In the genomic region with DNA sequence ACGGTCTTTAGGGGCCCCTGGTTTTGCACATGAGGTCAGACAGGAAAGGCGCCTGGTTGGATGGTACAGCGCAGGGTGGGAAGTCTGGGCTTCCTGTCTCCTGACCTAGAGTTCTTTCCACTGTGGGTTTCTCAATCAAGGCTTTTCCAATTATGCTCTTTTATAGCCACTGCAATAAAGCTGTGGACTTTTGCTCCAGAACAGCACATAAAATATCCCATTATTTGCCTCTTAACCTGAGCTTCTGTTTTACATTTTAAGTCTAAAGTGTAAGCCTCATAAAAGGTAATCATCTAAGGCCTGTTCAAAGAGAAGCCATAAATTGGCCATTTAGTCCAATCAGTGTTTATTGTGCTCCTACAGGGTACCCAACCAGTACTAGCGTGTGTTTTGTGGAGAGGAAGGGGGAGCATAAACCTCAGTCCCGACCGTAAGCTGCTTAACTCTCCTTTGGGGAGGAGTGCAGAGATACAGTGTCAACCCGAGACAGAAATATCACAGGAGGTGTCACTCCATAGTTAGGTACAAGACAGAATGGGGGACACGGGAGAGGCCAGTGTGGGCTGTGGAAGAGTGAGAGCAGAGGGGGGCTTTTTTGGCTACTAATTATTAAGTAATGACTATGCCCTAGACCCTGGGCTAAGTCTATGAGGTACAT, we compare ENCODE assay signal across 1 cellular context.
TF ChIP-seq lines count a peak whose summit lies in the region.

No MANE protein-coding gene starts in this region.

TF ChIP-seq in GM23338, 12 proteins besides CTCF, POLR2A, EP300 and RAD21 (continued from another document):
- TF ChIP-seq, protein P1, sequence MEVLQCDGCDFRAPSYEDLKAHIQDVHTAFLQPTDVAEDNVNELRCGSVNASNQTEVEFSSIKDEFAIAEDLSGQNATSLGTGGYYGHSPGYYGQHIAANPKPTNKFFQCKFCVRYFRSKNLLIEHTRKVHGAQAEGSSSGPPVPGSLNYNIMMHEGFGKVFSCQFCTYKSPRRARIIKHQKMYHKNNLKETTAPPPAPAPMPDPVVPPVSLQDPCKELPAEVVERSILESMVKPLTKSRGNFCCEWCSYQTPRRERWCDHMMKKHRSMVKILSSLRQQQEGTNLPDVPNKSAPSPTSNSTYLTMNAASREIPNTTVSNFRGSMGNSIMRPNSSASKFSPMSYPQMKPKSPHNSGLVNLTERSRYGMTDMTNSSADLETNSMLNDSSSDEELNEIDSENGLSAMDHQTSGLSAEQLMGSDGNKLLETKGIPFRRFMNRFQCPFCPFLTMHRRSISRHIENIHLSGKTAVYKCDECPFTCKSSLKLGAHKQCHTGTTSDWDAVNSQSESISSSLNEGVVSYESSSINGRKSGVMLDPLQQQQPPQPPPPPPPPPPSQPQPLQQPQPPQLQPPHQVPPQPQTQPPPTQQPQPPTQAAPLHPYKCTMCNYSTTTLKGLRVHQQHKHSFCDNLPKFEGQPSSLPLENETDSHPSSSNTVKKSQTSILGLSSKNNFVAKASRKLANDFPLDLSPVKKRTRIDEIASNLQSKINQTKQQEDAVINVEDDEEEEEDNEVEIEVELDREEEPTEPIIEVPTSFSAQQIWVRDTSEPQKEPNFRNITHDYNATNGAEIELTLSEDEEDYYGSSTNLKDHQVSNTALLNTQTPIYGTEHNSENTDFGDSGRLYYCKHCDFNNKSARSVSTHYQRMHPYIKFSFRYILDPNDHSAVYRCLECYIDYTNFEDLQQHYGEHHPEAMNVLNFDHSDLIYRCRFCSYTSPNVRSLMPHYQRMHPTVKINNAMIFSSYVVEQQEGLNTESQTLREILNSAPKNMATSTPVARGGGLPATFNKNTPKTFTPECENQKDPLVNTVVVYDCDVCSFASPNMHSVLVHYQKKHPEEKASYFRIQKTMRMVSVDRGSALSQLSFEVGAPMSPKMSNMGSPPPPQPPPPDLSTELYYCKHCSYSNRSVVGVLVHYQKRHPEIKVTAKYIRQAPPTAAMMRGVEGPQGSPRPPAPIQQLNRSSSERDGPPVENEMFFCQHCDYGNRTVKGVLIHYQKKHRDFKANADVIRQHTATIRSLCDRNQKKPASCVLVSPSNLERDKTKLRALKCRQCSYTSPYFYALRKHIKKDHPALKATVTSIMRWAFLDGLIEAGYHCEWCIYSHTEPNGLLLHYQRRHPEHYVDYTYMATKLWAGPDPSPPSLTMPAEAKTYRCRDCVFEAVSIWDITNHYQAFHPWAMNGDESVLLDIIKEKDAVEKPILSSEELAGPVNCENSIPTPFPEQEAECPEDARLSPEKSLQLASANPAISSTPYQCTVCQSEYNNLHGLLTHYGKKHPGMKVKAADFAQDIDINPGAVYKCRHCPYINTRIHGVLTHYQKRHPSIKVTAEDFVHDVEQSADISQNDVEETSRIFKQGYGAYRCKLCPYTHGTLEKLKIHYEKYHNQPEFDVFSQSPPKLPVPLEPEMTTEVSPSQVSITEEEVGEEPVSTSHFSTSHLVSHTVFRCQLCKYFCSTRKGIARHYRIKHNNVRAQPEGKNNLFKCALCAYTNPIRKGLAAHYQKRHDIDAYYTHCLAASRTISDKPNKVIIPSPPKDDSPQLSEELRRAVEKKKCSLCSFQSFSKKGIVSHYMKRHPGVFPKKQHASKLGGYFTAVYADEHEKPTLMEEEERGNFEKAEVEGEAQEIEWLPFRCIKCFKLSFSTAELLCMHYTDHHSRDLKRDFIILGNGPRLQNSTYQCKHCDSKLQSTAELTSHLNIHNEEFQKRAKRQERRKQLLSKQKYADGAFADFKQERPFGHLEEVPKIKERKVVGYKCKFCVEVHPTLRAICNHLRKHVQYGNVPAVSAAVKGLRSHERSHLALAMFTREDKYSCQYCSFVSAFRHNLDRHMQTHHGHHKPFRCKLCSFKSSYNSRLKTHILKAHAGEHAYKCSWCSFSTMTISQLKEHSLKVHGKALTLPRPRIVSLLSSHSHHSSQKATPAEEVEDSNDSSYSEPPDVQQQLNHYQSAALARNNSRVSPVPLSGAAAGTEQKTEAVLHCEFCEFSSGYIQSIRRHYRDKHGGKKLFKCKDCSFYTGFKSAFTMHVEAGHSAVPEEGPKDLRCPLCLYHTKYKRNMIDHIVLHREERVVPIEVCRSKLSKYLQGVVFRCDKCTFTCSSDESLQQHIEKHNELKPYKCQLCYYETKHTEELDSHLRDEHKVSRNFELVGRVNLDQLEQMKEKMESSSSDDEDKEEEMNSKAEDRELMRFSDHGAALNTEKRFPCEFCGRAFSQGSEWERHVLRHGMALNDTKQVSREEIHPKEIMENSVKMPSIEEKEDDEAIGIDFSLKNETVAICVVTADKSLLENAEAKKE (CRISPR knock-in tag; IDR thresholded peaks at IDR 0.05) = no peak
- TF ChIP-seq EZH2 (IDR thresholded peaks at IDR 0.05; ENCODE audit: low read depth, unreplicated experiment) (no peak), CREB1 (CRISPR knock-in tag; IDR thresholded peaks at IDR 0.05; ENCODE audit: low read depth) (no peak)
